Comparison of ENCODE assay signal across 8 cellular contexts in genomic region chr13:79393564-79394249, GRCh38. TPM values are rescaled to one million over a fixed set of nuclear protein-coding genes. Genes with fewer than 3 reads are reported as not detected.
DNase-seq lines count a peak whose midpoint lies in the region; ATAC-seq and TF ChIP-seq lines count a peak whose summit lies in the region.

No MANE protein-coding gene starts in this region.

- intact Hi-C loops in activated B cell treated with CpG ODN at 0.5 μM for 24 hours (cut with micrococcal nuclease): loop anchor here (1.0 to 10.0 kb wide), 7 partner anchors 8 to 1259 kb away; partner anchors contain the start of genes OBI1 and RBM26
- intact Hi-C loops in right cardiac atrium (cut with DNase I): no loop called here

- peak; percentile 83 to 90 for DNase-seq in HAP-1 (ENCODE audit: low spot score in 2 of 2)
- DNase-seq in activated B cell treated with CpG ODN at 0.5 μM for 24 hours: peak; percentile 47
- no peak for DNase-seq in right cardiac atrium
- DNase-seq in GOT3 (lab: John Stamatoyannopoulos, UW): no peak
- DNase-seq in epidermal melanocyte (ENCODE audit: insufficient read length, low spot score): no peak
- no peak for DNase-seq in COR-L47 (lab: John Stamatoyannopoulos, UW)

- H3K9me3 Mint-ChIP-seq in activated B cell treated with CpG ODN at 0.5 μM for 24 hours: peaks cover 10% of the 10 kb centered on the region

- TF ChIP-seq CTCF in Loucy (conservative IDR thresholded peaks at IDR 0.05; ENCODE audit: low read length) (no peak), activated B cell treated with CpG ODN at 0.5 μM for 24 hours (IDR thresholded peaks at IDR 0.05) (no peak)

- no peaks in the 10 kb centered on the region for H3K9me2 ChIP-seq in Loucy (replicated peaks; ENCODE audit: low read depth, low read length)

- in situ Hi-C loops in HAP-1 (cut with MboI; ENCODE audit: low sequenced_read_pairs): no loop called here

- H3K27me3 ChIP-seq in HAP-1 (ENCODE audit: low read depth): no peaks in the 10 kb centered on the region
- no peaks in the 10 kb centered on the region for H3K27me3 ChIP-seq in Loucy (ENCODE audit: insufficient read depth, low read length, poor library complexity, severe bottlenecking)
- H3K27me3 ChIP-seq in right cardiac atrium (ENCODE audit: control insufficient read depth, insufficient read depth): no peaks in the 10 kb centered on the region

- peak overlapping the region; percentile 67 for H3K4me2 ChIP-seq in Loucy (ENCODE audit: low read depth, low read length, poor library complexity, severe bottlenecking)

- H3K79me2 ChIP-seq in Loucy (ENCODE audit: insufficient read depth, low read length): peaks cover 93% of the 10 kb centered on the region

- H3K27ac Mint-ChIP-seq in activated B cell treated with CpG ODN at 0.5 μM for 24 hours: peak overlapping the region; percentile 85

- H3K4me3 ChIP-seq in HAP-1 (no peak overlapping the region), Loucy (ENCODE audit: low read length, poor library complexity, severe bottlenecking) (peak overlapping the region; percentile 51), right cardiac atrium (ENCODE audit: low read length) (no peak overlapping the region)

- peaks cover 65% of the 10 kb centered on the region for H3K4me1 Mint-ChIP-seq in activated B cell treated with CpG ODN at 0.5 μM for 24 hours

- no peak overlapping the region for H3K27ac ChIP-seq in right cardiac atrium (ENCODE audit: low read length)

- H3K36me3 Mint-ChIP-seq in activated B cell treated with CpG ODN at 0.5 μM for 24 hours (ENCODE audit: low read depth): peaks cover 39% of the 10 kb centered on the region

- POLR2A ChIA-PET in activated B cell treated with CpG ODN at 0.5 μM for 24 hours (lab: Charles Lee): interaction anchor here (1.0 to 4.3 kb wide), 2 partner anchors 8 to 12 kb away, joined by 3 to 29 read pairs; partner anchors contain the start of gene RBM26

- peak overlapping the region; percentile 65 for H3K4me3 Mint-ChIP-seq in activated B cell treated with CpG ODN at 0.5 μM for 24 hours

- H3K9me3 ChIP-seq in HAP-1: no peaks in the 10 kb centered on the region; the same call in none of the 2 replicates
- peaks cover 11% of the 10 kb centered on the region; the same call in 1 of the 2 replicates for H3K9me3 ChIP-seq in Loucy (ENCODE audit: insufficient read depth, low read depth, low read length)
- H3K9me3 ChIP-seq in right cardiac atrium (ENCODE audit: control insufficient read depth, low read length): no peaks in the 10 kb centered on the region

- H3K27me3 Mint-ChIP-seq in activated B cell treated with CpG ODN at 0.5 μM for 24 hours: no peaks in the 10 kb centered on the region

- 58% methylated on average over 14 of the region's 14 CpGs for WGBS in right cardiac atrium

- peaks cover 25% of the 10 kb centered on the region for H3K36me3 ChIP-seq in HAP-1 (replicated peaks)
- peaks cover 20% of the 10 kb centered on the region for H3K36me3 ChIP-seq in Loucy (ENCODE audit: insufficient read depth, low read length)

- H3K9ac ChIP-seq in Loucy (ENCODE audit: low read depth, low read length, poor library complexity, severe bottlenecking): no peak overlapping the region

- ATAC-seq in GM18519 (IDR thresholded peaks at IDR 0.05; ENCODE audit: low FRiP score, unreplicated experiment) (peak; percentile 44), activated B cell treated with CpG ODN at 0.5 μM for 24 hours (ENCODE audit: low read depth) (peak; percentile 93), right cardiac atrium (peak; percentile 34 to 59)

- peaks cover 80% of the 10 kb centered on the region for H4K20me1 ChIP-seq in Loucy (ENCODE audit: insufficient read depth, low read length, poor library complexity, severe bottlenecking)

- CTCF ChIA-PET in activated B cell treated with CpG ODN at 0.5 μM for 24 hours (lab: Charles Lee): interaction anchor here (0.6 to 1.3 kb wide), 3 partner anchors 9 to 30 kb away, joined by 3 to 4 read pairs (median 3); no protein-coding TSS in a partner anchor

- H3F3A ChIP-seq in Loucy (ENCODE audit: low read depth): peaks cover 15% of the 10 kb centered on the region; the same call in 1 of the 2 replicates

- no peak overlapping the region for H2AFZ ChIP-seq in Loucy (ENCODE audit: low read length)

- H3K4me1 ChIP-seq in HAP-1 (peaks cover 15% of the 10 kb centered on the region), Loucy (ENCODE audit: insufficient read depth, low read length, poor library complexity, severe bottlenecking) (peaks cover 45% of the 10 kb centered on the region), right cardiac atrium (ENCODE audit: control insufficient read depth, insufficient read depth, low read length) (peaks cover 2% of the 10 kb centered on the region)

RNA-seq across cellular contexts. Expression of gene RBM26, which starts 12.3 kb away (rescaled TPM):
- 73.5 and 92.9 TPM in 2 replicates for total RNA-seq in activated B cell treated with CpG ODN at 0.5 μM for 24 hours
- total RNA-seq in right cardiac atrium: 10 to 100 TPM; 25.3 to 28.2 (median 27.1) TPM
- 14.5 TPM for polyA plus RNA-seq in right cardiac atrium

Comparison
In these comparisons a context has a peak if more than half of its experiments do, and no peak if none do; other contexts are left out.
1. DNase-seq: peak in HAP-1 (2 of 2) and activated B cell treated with CpG ODN at 0.5 μM for 24 hours (single experiment); none in right cardiac atrium (0 of 3), GOT3 (single experiment), epidermal melanocyte (single experiment) and COR-L47 (single experiment).
2. Peak in every context shown above with its lines, with median percentiles within 50 percentile points of each other: ATAC-seq.